Comparison of ENCODE assay signal across 8 cellular contexts in the genomic region with DNA sequence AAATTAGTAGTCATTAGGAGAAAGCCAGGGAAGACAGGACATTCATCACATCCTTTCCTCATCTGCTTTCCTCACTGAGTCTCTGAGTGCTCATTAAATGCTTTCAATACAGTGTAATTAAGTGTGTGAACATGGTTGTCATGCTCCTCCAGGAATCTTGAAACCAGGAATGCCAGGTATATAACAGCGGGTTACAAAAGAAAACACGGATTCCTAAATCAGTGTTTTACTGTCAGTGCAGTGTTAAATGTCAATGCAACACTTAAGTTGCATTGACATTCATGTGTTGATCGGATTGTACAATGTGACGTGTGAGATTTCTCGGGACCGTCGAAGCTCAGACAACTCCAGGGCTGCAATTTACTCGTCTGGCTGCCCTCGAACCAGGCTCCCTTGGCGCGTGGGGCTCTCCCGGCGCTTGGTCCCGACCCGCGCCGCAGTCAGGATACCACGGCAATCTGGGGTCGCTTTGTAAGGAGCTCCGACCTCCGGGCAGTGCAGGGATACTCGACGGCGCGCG. TPM values are rescaled to one million over a fixed set of nuclear protein-coding genes. Genes with fewer than 3 reads are reported as not detected.
A peak's percentile ranks its signal among the peaks of the same experiment; 100 is the strongest.
DNase-seq lines count a peak whose midpoint lies in the region; ATAC-seq, FAIRE-seq and TF ChIP-seq lines count a peak whose summit lies in the region.

No MANE protein-coding gene starts in this region.

- H4K8ac ChIP-seq in mesenchymal stem cell (ENCODE audit: low read length): no peak overlapping the region

- H4K91ac ChIP-seq in mesenchymal stem cell (ENCODE audit: low read length): no peak overlapping the region

- H3K9ac ChIP-seq in mesenchymal stem cell (ENCODE audit: low read length) (no peak overlapping the region), Karpas-422 (ENCODE audit: low read length) (no peak overlapping the region)

- no peak overlapping the region for H3K14ac ChIP-seq in mesenchymal stem cell (ENCODE audit: low read length in 2 of 2)

- H3K27ac ChIP-seq in heart right ventricle (no peak overlapping the region), mesenchymal stem cell (ENCODE audit: low read length, poor library complexity, severe bottlenecking) (no peak overlapping the region), upper lobe of left lung (no peak overlapping the region), pancreas (no peak overlapping the region), Karpas-422 (ENCODE audit: low read length) (no peak overlapping the region)

- H3K4me3 ChIP-seq in heart right ventricle (peak overlapping the region in 8 of 10 donors; percentile 4 to 49 (median 18)), mesenchymal stem cell (ENCODE audit: insufficient read depth in 1 of 2, low read depth in 1 of 2, low read length in 2 of 2) (peak overlapping the region in 1 of 2 experiments; percentile 59), upper lobe of left lung (peak overlapping the region; percentile 2 to 40 (median 32)), pancreas (peak overlapping the region in 1 of 4 donors; percentile 35), Karpas-422 (ENCODE audit: low read length) (no peak overlapping the region)

- peak overlapping the region in 1 of 2 experiments; percentile 56 for H3K18ac ChIP-seq in mesenchymal stem cell (ENCODE audit: low read depth in 1 of 2, low read length in 2 of 2)

- no peaks in the 10 kb centered on the region for H3K79me1 ChIP-seq in mesenchymal stem cell (replicated peaks; ENCODE audit: low read length, poor library complexity, severe bottlenecking)

- H3K9me3 ChIP-seq in heart right ventricle (no peaks in the 10 kb centered on the region), mesenchymal stem cell (ENCODE audit: control insufficient read depth, low read length) (peaks cover 4% of the 10 kb centered on the region), upper lobe of left lung (no peaks in the 10 kb centered on the region), pancreas (no peaks in the 10 kb centered on the region), Karpas-422 (ENCODE audit: low read length) (no peaks in the 10 kb centered on the region)

- H3K36me3 ChIP-seq in heart right ventricle: no peaks in the 10 kb centered on the region
- no peaks in the 10 kb centered on the region for H3K36me3 ChIP-seq in mesenchymal stem cell (ENCODE audit: control insufficient read depth in 1 of 2, insufficient read depth in 2 of 2, low read depth in 1 of 2, low read length in 2 of 2)
- no peaks in the 10 kb centered on the region for H3K36me3 ChIP-seq in upper lobe of left lung
- no peaks in the 10 kb centered on the region for H3K36me3 ChIP-seq in pancreas
- H3K36me3 ChIP-seq in Karpas-422 (ENCODE audit: insufficient read depth, low read length): no peaks in the 10 kb centered on the region

- no peak for TF ChIP-seq CTCF in heart right ventricle (IDR thresholded peaks at IDR 0.05)
- TF ChIP-seq CTCF in upper lobe of left lung (IDR thresholded peaks at IDR 0.05): no peak
- no peak for TF ChIP-seq CTCF in pancreas (IDR thresholded peaks at IDR 0.05)

- H3K9me3 Mint-ChIP-seq in activated naive CD8-positive, alpha-beta T cell treated with anti-CD3 and anti-CD28 coated beads, Interleukin-2, amount 50 U/mL, for 24 hours: no peaks in the 10 kb centered on the region

- FAIRE-seq in pancreas (lab: Jason Lieb, UNC): no peak

- H2BK15ac ChIP-seq in mesenchymal stem cell (ENCODE audit: low read depth, poor library complexity, severe bottlenecking): no peak overlapping the region

- no peak for ATAC-seq in heart right ventricle
- ATAC-seq in left cardiac atrium: no peak
- ATAC-seq in activated naive CD8-positive, alpha-beta T cell treated with anti-CD3 and anti-CD28 coated beads, Interleukin-2, amount 50 U/mL, for 24 hours: no peak
- ATAC-seq in upper lobe of left lung (ENCODE audit: low FRiP score in 2 of 2): no peak
- no peak for ATAC-seq in GM21381 (IDR thresholded peaks at IDR 0.05; ENCODE audit: unreplicated experiment)
- ATAC-seq in pancreas: no peak

- peaks cover 67% of the 10 kb centered on the region for H3K27me3 Mint-ChIP-seq in activated naive CD8-positive, alpha-beta T cell treated with anti-CD3 and anti-CD28 coated beads, Interleukin-2, amount 50 U/mL, for 24 hours

- H3K4ac ChIP-seq in mesenchymal stem cell (ENCODE audit: low read depth in 1 of 2, low read length in 2 of 2): no peak overlapping the region

- no peak for DNase-seq in heart right ventricle
- DNase-seq in left cardiac atrium: no peak
- no peak for DNase-seq in activated naive CD8-positive, alpha-beta T cell treated with anti-CD3 and anti-CD28 coated beads, Interleukin-2, amount 50 U/mL, for 24 hours
- DNase-seq in mesenchymal stem cell: peak; percentile 2
- no peak for DNase-seq in upper lobe of left lung
- no peak for DNase-seq in pancreas
- DNase-seq in Karpas-422: no peak

- no peak for TF ChIP-seq EP300 in upper lobe of left lung (IDR thresholded peaks at IDR 0.05)

- H3K27ac Mint-ChIP-seq in activated naive CD8-positive, alpha-beta T cell treated with anti-CD3 and anti-CD28 coated beads, Interleukin-2, amount 50 U/mL, for 24 hours: no peak overlapping the region

- peaks cover 23% of the 10 kb centered on the region for H3K4me1 Mint-ChIP-seq in activated naive CD8-positive, alpha-beta T cell treated with anti-CD3 and anti-CD28 coated beads, Interleukin-2, amount 50 U/mL, for 24 hours

- no peaks in the 10 kb centered on the region for H3K79me2 ChIP-seq in Karpas-422 (ENCODE audit: low read length)

- H2AFZ ChIP-seq in mesenchymal stem cell (ENCODE audit: low read depth, low read length) (no peak overlapping the region), Karpas-422 (ENCODE audit: low read length) (no peak overlapping the region)

- 6 to 7% methylated on average over 26 of the region's 26 CpGs for WGBS in heart right ventricle, 2 donors
- 12% methylated on average over 26 of the region's 26 CpGs for WGBS in mesenchymal stem cell
- WGBS in upper lobe of left lung, 2 donors: 18 to 34% methylated on average over 7 to 20 of the region's 26 CpGs
- 13 to 14% methylated on average over 26 of the region's 26 CpGs for WGBS in pancreas, 2 donors

- no peaks in the 10 kb centered on the region for H3K9me2 ChIP-seq in Karpas-422 (replicated peaks; ENCODE audit: insufficient read depth, low read length)

- H3K23ac ChIP-seq in mesenchymal stem cell (ENCODE audit: low read length in 2 of 2): peak overlapping the region in 1 of 2 experiments; percentile 73

- H3K36me3 Mint-ChIP-seq in activated naive CD8-positive, alpha-beta T cell treated with anti-CD3 and anti-CD28 coated beads, Interleukin-2, amount 50 U/mL, for 24 hours (ENCODE audit: low read depth): peaks cover 15% of the 10 kb centered on the region

- H4K20me1 ChIP-seq in Karpas-422 (ENCODE audit: insufficient read depth, low read depth, low read length): no peaks in the 10 kb centered on the region

- intact Hi-C loops in heart right ventricle (cut with DNase I): loop anchor here in 6 of 10 donors (5.0 to 10.0 kb wide), 5 partner anchors 90 to 642 kb away; a partner anchor contains a TSS
- intact Hi-C loops in left cardiac atrium (cut with DNase I): loop anchor here in 1 of 2 donors (10.0 kb wide), 1 partner anchor 90 kb away; no protein-coding TSS in a partner anchor
- intact Hi-C loops in pancreas (cut with DNase I): no loop called here

- H3K4me3 Mint-ChIP-seq in activated naive CD8-positive, alpha-beta T cell treated with anti-CD3 and anti-CD28 coated beads, Interleukin-2, amount 50 U/mL, for 24 hours: peak overlapping the region; percentile 5

- H3K4me2 ChIP-seq in mesenchymal stem cell (ENCODE audit: low read length, poor library complexity, severe bottlenecking): peak overlapping the region; percentile 41
- H3K4me2 ChIP-seq in Karpas-422 (ENCODE audit: low read depth, low read length, poor library complexity, severe bottlenecking): no peak overlapping the region

- H3K27me3 ChIP-seq in heart right ventricle (peaks cover 10 to 94% (median 87%) of the 10 kb centered on the region in 7 donors), mesenchymal stem cell (ENCODE audit: control insufficient read depth in 1 of 2, insufficient read depth in 1 of 2, low read length in 2 of 2) (peaks cover 44 to 64% of the 10 kb centered on the region in 2 experiments), upper lobe of left lung (peaks cover 0 to 53% (median 20%) of the 10 kb centered on the region in 4 donors), pancreas (peaks cover 0 to 64% (median 38%) of the 10 kb centered on the region in 4 donors), Karpas-422 (ENCODE audit: low read length) (no peaks in the 10 kb centered on the region; the same call in 1 of the 2 replicates)

- H2BK5ac ChIP-seq in mesenchymal stem cell (ENCODE audit: low read depth, low read length, poor library complexity, severe bottlenecking): no peak overlapping the region

- no peak overlapping the region for H2AK5ac ChIP-seq in mesenchymal stem cell (ENCODE audit: low read length, severe bottlenecking)

- H2BK12ac ChIP-seq in mesenchymal stem cell (ENCODE audit: low read length in 2 of 2): no peak overlapping the region

- TF ChIP-seq POLR2A in upper lobe of left lung (IDR thresholded peaks at IDR 0.05): no peak

- no peak overlapping the region for H2BK120ac ChIP-seq in mesenchymal stem cell (ENCODE audit: low read depth, low read length)

- H3K4me1 ChIP-seq in heart right ventricle (peaks cover 0 to 23% (median 9%) of the 10 kb centered on the region in 9 donors), mesenchymal stem cell (ENCODE audit: control insufficient read depth, insufficient read depth, low read depth, low read length) (peaks cover 10% of the 10 kb centered on the region), upper lobe of left lung (peaks cover 8 to 23% (median 15%) of the 10 kb centered on the region in 4 donors), pancreas (peaks cover 0 to 5% (median under 1%) of the 10 kb centered on the region in 3 donors), Karpas-422 (ENCODE audit: low read length) (peaks cover 16% of the 10 kb centered on the region)

RNA-seq across cellular contexts. Expression of a gene that starts 0.5 kb away (rescaled TPM):
- total RNA-seq in heart right ventricle: not detected
- under 1 TPM in 1 of 2 donors, not detected in 1; 0.01 TPM for polyA plus RNA-seq in heart right ventricle
- not detected for total RNA-seq in left cardiac atrium
- polyA plus RNA-seq in mesenchymal stem cell (2013, experiment 1 of 2): not detected
- not detected for polyA plus RNA-seq in mesenchymal stem cell (2013, experiment 2 of 2)
- total RNA-seq in upper lobe of left lung: 10 to 100 TPM in 2 of 6 donors, 1 to 10 TPM in 3, under 1 TPM in 1; 0.74 to 44.1 (median 8.7) TPM
- total RNA-seq in pancreas: under 1 TPM in 5 of 6 donors, not detected in 1; 0.08 to 0.47 (median 0.34) TPM
- polyA plus RNA-seq in pancreas: 1 to 10 TPM in 1 of 2 donors, under 1 TPM in 1; 0.53 to 1.3 TPM
- not detected in 2 replicates for total RNA-seq in Karpas-422 (2014; rRNA removed; shearing (Covaris generic); ENCODE audit: low replicate concordance)

RNA-seq across cellular contexts. Expression of a gene that starts 23.9 kb away (rescaled TPM):
- total RNA-seq in heart right ventricle (10 to 100 TPM; 26.1 to 44.1 (median 34.5) TPM), left cardiac atrium (10 to 100 TPM; 39.9 to 40.5 TPM), upper lobe of left lung (10 to 100 TPM; 13.0 to 73.3 (median 41.5) TPM), pancreas (10 to 100 TPM; 15.8 to 33.9 (median 24.0) TPM)
- polyA plus RNA-seq in heart right ventricle (10 to 100 TPM; 15.0 to 19.0 TPM), pancreas (10 to 100 TPM; 10.6 to 25.1 TPM)
- 9.3 TPM for polyA plus RNA-seq in mesenchymal stem cell (2013, experiment 1 of 2)
- polyA plus RNA-seq in mesenchymal stem cell (2013, experiment 2 of 2): 9.1 TPM
- total RNA-seq in Karpas-422 (2014; rRNA removed; shearing (Covaris generic); ENCODE audit: low replicate concordance): 13.8 and 30.4 TPM in 2 replicates

RNA-seq across cellular contexts. Expression of a gene that starts 28.7 kb away (rescaled TPM):
- 10 to 100 TPM; 72.7 to 95.0 (median 80.6) TPM for total RNA-seq in heart right ventricle
- polyA plus RNA-seq in heart right ventricle: 10 to 100 TPM; 62.2 to 84.9 TPM
- 10 to 100 TPM; 73.5 to 74.8 TPM for total RNA-seq in left cardiac atrium
- polyA plus RNA-seq in mesenchymal stem cell (2013, experiment 1 of 2): 46.7 TPM
- 49.3 TPM for polyA plus RNA-seq in mesenchymal stem cell (2013, experiment 2 of 2)
- total RNA-seq in upper lobe of left lung: 100 to 1,000 TPM in 1 of 6 donors, 10 to 100 TPM in 5; 11.0 to 312 (median 39.6) TPM
- 10 to 100 TPM; 27.9 to 43.0 (median 34.6) TPM for total RNA-seq in pancreas
- polyA plus RNA-seq in pancreas: 10 to 100 TPM; 47.6 to 60.4 TPM
- 10.8 and 37.5 TPM in 2 replicates for total RNA-seq in Karpas-422 (2014; rRNA removed; shearing (Covaris generic); ENCODE audit: low replicate concordance)

Comparison
In these comparisons a context has a peak if more than half of its experiments do, and no peak if none do; other contexts are left out.
1. intact Hi-C loops: an anchor here in heart right ventricle (5.0 to 10.0 kb wide); none called in pancreas.